In the genomic region with DNA sequence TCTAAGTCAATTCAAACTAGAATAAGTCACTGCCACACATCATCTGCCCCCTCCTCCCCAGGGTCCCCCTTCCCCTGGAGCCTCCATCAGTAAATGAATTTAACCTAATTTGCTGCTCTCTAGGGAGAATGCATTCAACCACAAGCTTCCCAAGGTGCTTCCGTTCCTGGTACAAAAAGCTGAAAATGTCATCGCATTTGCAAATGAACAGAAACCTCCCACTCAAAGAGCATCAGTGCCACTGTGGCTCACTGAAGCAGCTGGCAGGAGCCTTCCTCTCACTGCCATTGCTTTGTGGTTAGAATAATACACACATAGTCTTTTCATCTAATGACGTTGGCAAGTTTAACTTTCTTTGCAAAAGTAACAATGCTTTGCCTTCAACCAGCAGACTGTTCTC, we compare ENCODE assay signal across 10 cellular contexts.
DNase-seq lines count a peak whose midpoint lies in the region; ATAC-seq and TF ChIP-seq lines count a peak whose summit lies in the region.
"Had no signal": no experiment of that assay in that cellular context is flagged by ENCODE, and none has a peak within 500 bp of the region (broad histone marks: within the 10 kb centered on the region; RNA-seq: fewer than 3 reads in every experiment).

No MANE protein-coding gene starts in this region.

- H3K4me3 ChIP-seq in NB4 (ENCODE audit: low read depth, low read length) (no peak overlapping the region), neuron (ENCODE audit: low read length) (no peak overlapping the region), upper lobe of left lung (no peak overlapping the region), PC-9 (no peak overlapping the region)
- no peak overlapping the region for H3K4me3 ChIP-seq in CD4-positive, alpha-beta memory T cell (ENCODE audit: low read length in 2 of 2)

- no TSS peak for BruUV-seq in PC-9 (replicated peaks; lab: Mats Ljungman, UMichigan)

- H2AFZ ChIP-seq in neuron (ENCODE audit: low read depth, low read length) (peak overlapping the region; percentile 10), PC-9 (no peak overlapping the region)

- H3K4me2 ChIP-seq in PC-9: no peak overlapping the region

- peak; percentile 58 for ATAC-seq in GM18870 (IDR thresholded peaks at IDR 0.05; ENCODE audit: unreplicated experiment)
- ATAC-seq in HG02623 (IDR thresholded peaks at IDR 0.05; ENCODE audit: unreplicated experiment): peak; percentile 75
- ATAC-seq in upper lobe of left lung (ENCODE audit: low FRiP score in 2 of 2): no peak
- ATAC-seq: foreskin keratinocyte, Panc1 had no signal

- DNase-seq in NB4 (ENCODE audit: low read depth): peak; percentile 63
- DNase-seq in CD4-positive, alpha-beta memory T cell: no peak
- no peak for DNase-seq in upper lobe of left lung
- no peak for DNase-seq in PC-9
- DNase-seq: foreskin keratinocyte, nephron progenitor cell had no signal

- no peaks in the 10 kb centered on the region for H3K27me3 ChIP-seq in neuron (ENCODE audit: insufficient read depth, low read length)
- no peaks in the 10 kb centered on the region for H3K27me3 ChIP-seq in CD4-positive, alpha-beta memory T cell (ENCODE audit: insufficient read depth, low read length)
- H3K27me3 ChIP-seq in upper lobe of left lung: no peaks in the 10 kb centered on the region
- no peaks in the 10 kb centered on the region for H3K27me3 ChIP-seq in PC-9 (ENCODE audit: insufficient read depth, low read depth)
- H3K27me3 ChIP-seq: foreskin keratinocyte had no signal

- no peaks in the 10 kb centered on the region for H3K36me3 Mint-ChIP-seq in CD4-positive, alpha-beta memory T cell

- no peak overlapping the region for H3K4me3 Mint-ChIP-seq in CD4-positive, alpha-beta memory T cell
- H3K4me3 Mint-ChIP-seq: nephron progenitor cell had no signal

- H3K27ac ChIP-seq in CD4-positive, alpha-beta memory T cell (ENCODE audit: low read depth, low read length): no peak overlapping the region
- H3K27ac ChIP-seq in upper lobe of left lung (no peak overlapping the region), PC-9 (no peak overlapping the region)
- H3K27ac ChIP-seq: foreskin keratinocyte had no signal

- H4K20me1 ChIP-seq in PC-9 (ENCODE audit: insufficient read depth): no peaks in the 10 kb centered on the region

- TF ChIP-seq POLR2A in NB4 (IDR thresholded peaks at IDR 0.05; ENCODE audit: extremely low read depth, insufficient read length): no peak
- no peak for TF ChIP-seq POLR2A in upper lobe of left lung (IDR thresholded peaks at IDR 0.05)

- H3K4me1 Mint-ChIP-seq in CD4-positive, alpha-beta memory T cell: peaks cover 0 to 9% (median 6%) of the 10 kb centered on the region in 4 donors

- intact Hi-C loops in CD4-positive, alpha-beta memory T cell (cut with micrococcal nuclease): no loop called here
- intact Hi-C loops in PC-9 (cut with micrococcal nuclease; ENCODE audit: unreplicated experiment): loop anchor here (5.0 kb wide), 1 partner anchor 764 kb away; no protein-coding TSS in a partner anchor

- peaks cover 8 to 13% of the 10 kb centered on the region in 2 donors for H3K27me3 Mint-ChIP-seq in CD4-positive, alpha-beta memory T cell

- no peaks in the 10 kb centered on the region for H3K36me3 ChIP-seq in neuron (ENCODE audit: insufficient read depth, low read length)
- H3K36me3 ChIP-seq in CD4-positive, alpha-beta memory T cell (ENCODE audit: insufficient read depth, low read length): no peaks in the 10 kb centered on the region
- H3K36me3 ChIP-seq in upper lobe of left lung: no peaks in the 10 kb centered on the region
- H3K36me3 ChIP-seq in PC-9 (ENCODE audit: low read depth): no peaks in the 10 kb centered on the region

- no peak for TF ChIP-seq EP300 in upper lobe of left lung (IDR thresholded peaks at IDR 0.05)

- WGBS in upper lobe of left lung, 2 donors: 55 to 70% methylated on average over 2 to 3 of the region's 3 CpGs

- H3K9me2 ChIP-seq in PC-9 (ENCODE audit: insufficient read depth): 0 out of 2 replicates have a peak, but pooled peaks cover 5% of the 10 kb centered on the region

- no peaks in the 10 kb centered on the region for H3K9me3 ChIP-seq in neuron (ENCODE audit: low read length)
- H3K9me3 ChIP-seq in CD4-positive, alpha-beta memory T cell (ENCODE audit: control insufficient read depth in 1 of 2, low read length in 2 of 2): no peaks in the 10 kb centered on the region
- no peaks in the 10 kb centered on the region for H3K9me3 ChIP-seq in upper lobe of left lung
- no peaks in the 10 kb centered on the region for H3K9me3 ChIP-seq in PC-9 (ENCODE audit: insufficient read depth, low read depth)

- H3F3A ChIP-seq in PC-9 (ENCODE audit: insufficient read depth, low read depth): no peaks in the 10 kb centered on the region

- H3K27ac Mint-ChIP-seq in CD4-positive, alpha-beta memory T cell: no peak overlapping the region
- H3K27ac Mint-ChIP-seq: nephron progenitor cell had no signal

- no peaks in the 10 kb centered on the region for H3K79me2 ChIP-seq in PC-9 (ENCODE audit: low read depth)

- TF ChIP-seq CTCF in NB4 (IDR thresholded peaks at IDR 0.05; ENCODE audit: low read depth, low read length) (no peak), upper lobe of left lung (IDR thresholded peaks at IDR 0.05) (no peak), PC-9 (conservative IDR thresholded peaks at IDR 0.05) (no peak)

- H3K4me1 ChIP-seq in neuron (ENCODE audit: insufficient read depth, low read length) (peaks cover 17% of the 10 kb centered on the region), upper lobe of left lung (peaks cover 0 to 10% (median 2%) of the 10 kb centered on the region in 4 donors), PC-9 (replicated peaks; ENCODE audit: insufficient read depth) (peaks cover 8% of the 10 kb centered on the region)
- H3K4me1 ChIP-seq in CD4-positive, alpha-beta memory T cell (ENCODE audit: insufficient read depth, low read length): no peaks in the 10 kb centered on the region
- H3K4me1 ChIP-seq: foreskin keratinocyte had no signal

- POLR2A ChIA-PET in CD4-positive, alpha-beta memory T cell (lab: Charles Lee; ENCODE audit: partially characterized antibody): no interaction called here
- POLR2A ChIA-PET in PC-9 (lab: Charles Lee; ENCODE audit: unreplicated experiment): interaction anchor here (0.6 kb wide), 1 partner anchor 108 kb away, joined by 5 read pairs; no protein-coding TSS in a partner anchor

- CTCF ChIA-PET in CD4-positive, alpha-beta memory T cell (lab: Charles Lee; ENCODE audit: partially characterized antibody): interaction anchor here (1.0 to 2.7 kb wide), 5 partner anchors 11 to 763 kb away, joined by 3 to 10 read pairs (median 4); no protein-coding TSS in a partner anchor
- CTCF ChIA-PET in PC-9 (lab: Charles Lee): interaction anchor here (1.4 kb wide), 1 partner anchor 238 kb away, joined by 3 read pairs; a partner anchor contains a TSS

- H3K9me3 Mint-ChIP-seq in CD4-positive, alpha-beta memory T cell: no peaks in the 10 kb centered on the region
- H3K9me3 Mint-ChIP-seq: nephron progenitor cell had no signal

Comparison
In these comparisons a context has a peak if more than half of its experiments do, and no peak if none do; other contexts are left out.
1. ATAC-seq: peak in GM18870 (single experiment) and HG02623 (single experiment); none in upper lobe of left lung (0 of 2).